Comparison of ENCODE assay signal across 1 cellular context in genomic region chr16:4801962-4802658, GRCh38.
TF ChIP-seq lines count a peak whose summit lies in the region.

Gene ROGDI (minus strand): TSS chr16:4802633. CDS start chr16:4802571, 62 bp downstream.

TF ChIP-seq in K562, 482 proteins besides CTCF, POLR2A, EP300 and RAD21 (continued from another document and continues in another):
- TF ChIP-seq MXD1 (CRISPR knock-in tag; IDR thresholded peaks at IDR 0.05; ENCODE audit: borderline replicate concordance, poor library complexity, severe bottlenecking) (no peak), RFX5 (IDR thresholded peaks at IDR 0.05; ENCODE audit: low read depth, low read length) (0 out of 2 replicates have a peak, but pooled peaks have one; percentile 15), CHD4 (IDR thresholded peaks at IDR 0.05; ENCODE audit: insufficient read depth, insufficient replicate concordance, low read depth, low read length, poor library complexity, severe bottlenecking) (no peak), MXI1 (IDR thresholded peaks at IDR 0.05; ENCODE audit: low read depth, low read length) (no peak), ZFP1 (CRISPR knock-in tag; IDR thresholded peaks at IDR 0.05) (no peak), ZC3H11A (IDR thresholded peaks at IDR 0.05; ENCODE audit: low read depth, low read length) (no peak), SMAD4 (CRISPR knock-in tag; conservative IDR thresholded peaks at IDR 0.05) (0 out of 2 replicates have a peak, but pooled peaks have one; percentile 65), DIDO1 (tag; IDR thresholded peaks at IDR 0.05; ENCODE audit: low read depth) (no peak), ZNF316 (IDR thresholded peaks at IDR 0.05) (no peak), POU5F1 (IDR thresholded peaks at IDR 0.05; ENCODE audit: borderline replicate concordance, low read depth, low read length, partially characterized antibody) (no peak), ZNF263 (CRISPR knock-in tag; IDR thresholded peaks at IDR 0.05; ENCODE audit: borderline replicate concordance) (peak; percentile 64; the same call in 1 of the 2 replicates), CHD7 (IDR thresholded peaks at IDR 0.05; ENCODE audit: low read depth, low read length) (no peak), POLR2AphosphoS2 (IDR thresholded peaks at IDR 0.05; ENCODE audit: low read length) (no peak), KDM4B (IDR thresholded peaks at IDR 0.05; ENCODE audit: borderline replicate concordance in 2 of 2, low read depth in 1 of 2) (no peak), CREBBP (IDR thresholded peaks at IDR 0.05; ENCODE audit: low read depth, low read length) (no peak), ETV5 (CRISPR knock-in tag; IDR thresholded peaks at IDR 0.05; ENCODE audit: low read depth) (no peak), SRSF1 (IDR thresholded peaks at IDR 0.05; ENCODE audit: low read depth, low read length) (no peak), ZSCAN29 (IDR thresholded peaks at IDR 0.05) (no peak), NR2C2 (CRISPR knock-in tag; IDR thresholded peaks at IDR 0.05) (no peak), NR2C2 (tag; IDR thresholded peaks at IDR 0.05) (peak; percentile 55), UBTF (IDR thresholded peaks at IDR 0.05; ENCODE audit: borderline replicate concordance in 1 of 2, low read depth in 2 of 2, low read length in 2 of 2) (no peak), MAZ (CRISPR knock-in tag; conservative IDR thresholded peaks at IDR 0.05 in 1 of 2, IDR thresholded peaks at IDR 0.05 in 1 of 2) (0 out of 4 replicates have a peak, but pooled peaks of 1 of the 2 experiments have one; percentile 36), ATF3 (IDR thresholded peaks at IDR 0.05) (no peak), ATF3 (CRISPR knock-in tag; conservative IDR thresholded peaks at IDR 0.05) (no peak), ZNF584 (CRISPR knock-in tag; IDR thresholded peaks at IDR 0.05; ENCODE audit: low read depth) (no peak), ZNF551 (CRISPR knock-in tag; IDR thresholded peaks at IDR 0.05) (no peak), HMGN3 (IDR thresholded peaks at IDR 0.05; ENCODE audit: borderline replicate concordance, extremely low read depth, insufficient read length, low read depth, low read length) (peak; percentile 41), USF1 (CRISPR knock-in tag; IDR thresholded peaks at IDR 0.05) (no peak), PBX2 (CRISPR knock-in tag; IDR thresholded peaks at IDR 0.05; ENCODE audit: low read depth) (no peak), PBX2 (tag; conservative IDR thresholded peaks at IDR 0.05; ENCODE audit: low read depth) (no peak), SAFB (IDR thresholded peaks at IDR 0.05; ENCODE audit: borderline replicate concordance, low read depth, low read length) (no peak), FOXP1 (CRISPR knock-in tag; IDR thresholded peaks at IDR 0.05) (no peak), RNF219 (CRISPR knock-in tag; IDR thresholded peaks at IDR 0.05) (no peak), RCOR1 (IDR thresholded peaks at IDR 0.05; ENCODE audit: borderline replicate concordance in 1 of 2, low read depth in 2 of 2, low read length in 2 of 2) (peak in 1 of 2 experiments; percentile 2; a peak in 1 of 4 replicates), HNRNPK (IDR thresholded peaks at IDR 0.05; ENCODE audit: low read depth, low read length, poor library complexity, severe bottlenecking) (no peak), ZNF695 (CRISPR knock-in tag; IDR thresholded peaks at IDR 0.05) (no peak), DNMT1 (IDR thresholded peaks at IDR 0.05) (no peak), CREB3 (tag; conservative IDR thresholded peaks at IDR 0.05; ENCODE audit: low read depth) (no peak), CCNT2 (IDR thresholded peaks at IDR 0.05; ENCODE audit: borderline replicate concordance, extremely low read depth, insufficient read length, low read depth, low read length) (peak; percentile 73), MCM5 (IDR thresholded peaks at IDR 0.05; ENCODE audit: low read depth) (no peak), HMG20B (CRISPR knock-in tag; IDR thresholded peaks at IDR 0.05) (no peak)
